In the genomic region with DNA sequence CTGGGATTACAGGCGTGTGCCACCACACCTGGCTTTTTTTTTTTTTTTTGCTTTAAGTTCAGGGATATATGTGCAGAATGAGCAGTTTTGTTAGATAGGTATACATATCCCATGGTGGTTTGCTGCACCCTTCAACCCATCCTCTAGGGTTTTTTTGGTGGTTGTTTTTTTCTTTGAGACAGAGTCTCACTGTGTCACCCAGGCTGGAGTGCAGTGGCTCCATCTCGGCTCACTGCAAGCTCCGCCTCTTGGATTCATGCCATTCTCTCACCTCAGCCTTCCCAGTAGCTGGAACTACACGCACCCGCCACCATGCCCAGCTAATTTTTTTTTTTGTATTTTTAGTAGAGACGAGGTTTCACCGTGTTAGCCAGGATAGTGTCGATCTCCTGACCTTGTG, we compare ENCODE assay signal across 8 cellular contexts. TPM values are rescaled to one million over a fixed set of nuclear protein-coding genes. Genes with fewer than 3 reads are reported as not detected.
DNase-seq lines count a peak whose midpoint lies in the region; ATAC-seq, FAIRE-seq and TF ChIP-seq lines count a peak whose summit lies in the region.
"Not testable (repeated sequence)": the region's sequence is repeated elsewhere in the genome, so short reads cannot be mapped to it uniquely, and the experiment has no call there.

No MANE protein-coding gene starts in this region.

- H3K79me2 ChIP-seq in osteoblast (ENCODE audit: insufficient read depth, low read length), result peaks cover 36% of the 10 kb centered on the region

- WGBS in A549 (ENCODE audit: missing lambda C conversion rate), result 26% methylated on average over 8 of the region's 8 CpGs

- DNase-seq in A549 (ENCODE audit: low read depth in 1 of 2, low spot score in 1 of 2) (peak in 1 of 2 experiments; percentile 64), ELF-1 (ENCODE audit: low read depth, low spot score) (peak; percentile 41), NCI-H1105 treated with DMSO at 0.1 percent for 48 hours (lab: John Stamatoyannopoulos, UW) (peak; percentile 46), NCI-H510A treated with DMSO at 0.1 percent for 48 hours (lab: John Stamatoyannopoulos, UW) (peak; percentile 80), SJCRH30 (peak; percentile 42 to 53), islet precursor cell (peak; percentile 55)
- not testable (repeated sequence) for DNase-seq in osteoblast (ENCODE audit: insufficient read length, low spot score, missing footprints)

- peaks cover 18% of the 10 kb centered on the region for H3K36me3 Mint-ChIP-seq in brain

- H3K4me3 ChIP-seq in A549; SJCRH30; osteoblast (ENCODE audit: insufficient read depth, low read length): not testable (repeated sequence)

- not testable (repeated sequence) for H4K20me1 ChIP-seq in osteoblast (ENCODE audit: insufficient read depth, low read length)

- peak overlapping the region; percentile 26 to 54 (median 38) for H3K4me3 Mint-ChIP-seq in brain

- ATAC-seq in A549, result not testable (repeated sequence)

- H3K4me1 ChIP-seq in A549 (peaks cover 61% of the 10 kb centered on the region), SJCRH30 (peaks cover 11% of the 10 kb centered on the region), osteoblast (ENCODE audit: insufficient read depth, low read length) (peaks cover 41% of the 10 kb centered on the region)

- H3K27me3 ChIP-seq in SJCRH30; osteoblast (ENCODE audit: insufficient read depth, low read length): not testable (repeated sequence)

- not testable (repeated sequence) for H3K9me3 Mint-ChIP-seq in brain

- TF ChIP-seq EP300 in A549 (IDR thresholded peaks at IDR 0.05), result not testable (repeated sequence)

- peaks cover 58% of the 10 kb centered on the region for H3K4me1 Mint-ChIP-seq in brain

- H3K4me2 ChIP-seq in A549 (peak overlapping the region; percentile 87), osteoblast (ENCODE audit: insufficient read depth, low read length) (peak overlapping the region; percentile 9)

- not testable (repeated sequence) for H3K9me3 ChIP-seq in A549; SJCRH30 (replicated peaks); osteoblast (ENCODE audit: low read depth, low read length)

- CTCF ChIA-PET in A549 (lab: Yijun Ruan, JAX), result interaction anchor here (1.6 kb wide), 1 partner anchor 26 kb away, joined by 4 read pairs; no protein-coding TSS in a partner anchor

- H3K27ac ChIP-seq in A549, result peak overlapping the region; percentile 86 to 93
- H3K27ac ChIP-seq in SJCRH30; osteoblast (ENCODE audit: low read depth, low read length): not testable (repeated sequence)

- H3K36me3 ChIP-seq in SJCRH30 (peaks cover 20% of the 10 kb centered on the region), osteoblast (ENCODE audit: insufficient read depth, low read length) (peaks cover 12% of the 10 kb centered on the region)

- POLR2A ChIA-PET in A549 (lab: Yijun Ruan, JAX), result interaction anchor here (1.0 kb wide), 2 partner anchors 14 to 84 kb away, joined by 3 to 5 read pairs; no protein-coding TSS in a partner anchor

- H2AFZ ChIP-seq in osteoblast (ENCODE audit: low read length), result not testable (repeated sequence)

- peak overlapping the region; percentile 54 to 99 (median 65) for H3K27ac Mint-ChIP-seq in brain

- not testable (repeated sequence) for TF ChIP-seq CTCF in A549 (IDR thresholded peaks at IDR 0.05); brain (conservative IDR thresholded peaks at IDR 0.05); osteoblast (IDR thresholded peaks at IDR 0.05; ENCODE audit: extremely low read depth, low read depth, low read length)

- not testable (repeated sequence) for FAIRE-seq in A549 (lab: Jason Lieb, UNC)

- not testable (repeated sequence) for H3K27me3 Mint-ChIP-seq in brain

- not testable (repeated sequence) for TF ChIP-seq RAD21 in A549 (conservative IDR thresholded peaks at IDR 0.05 in 1 of 2, IDR thresholded peaks at IDR 0.05 in 1 of 2)

- not testable (repeated sequence) for TF ChIP-seq POLR2A in A549 (IDR thresholded peaks at IDR 0.05; ENCODE audit: low read length)

TF ChIP-seq in A549, 52 proteins besides CTCF, POLR2A, EP300 and RAD21:
- TF ChIP-seq JUN (IDR thresholded peaks at IDR 0.05), result 0 out of 5 replicates have a peak, but pooled peaks of 1 of the 2 experiments have one; percentile 26

RNA-seq across cellular contexts. Expression of gene PSPH, which starts 2.5 kb away (rescaled TPM):
- polyA plus RNA-seq in A549 (2011; rRNA removed), result 52.7 and 60.9 TPM in 2 replicates
- 48.7 and 51.1 TPM in 2 replicates for polyA plus RNA-seq in A549 (2012; cell fraction: cytosol; rRNA removed)
- 25.2 and 25.4 TPM in 2 replicates for polyA plus RNA-seq in A549 (2012; cell fraction: nucleus; rRNA removed)
- 58.3 to 64.7 TPM (median 60.7 TPM) in 3 replicates for polyA plus RNA-seq in A549 (2017; fragmentation: RNase III; extraction: RNeasy Plus Mini Kit Qiagen cat#74134 plus additional on column Dnase treatment)
- 44.5 and 49.6 TPM in 2 replicates for polyA minus RNA-seq in A549 (2011; rRNA and poly(A)+ RNA removed)
- total RNA-seq in SJCRH30 (2014; rRNA removed; shearing (Covaris generic)), result 39.6 and 53.2 TPM in 2 replicates
- polyA plus RNA-seq in brain (ENCODE audit: insufficient read depth, low read depth, low replicate concordance), result 52.3 TPM
- 45.4 and 49.9 TPM in 2 replicates for total RNA-seq in osteoblast

RNA-seq across cellular contexts. Expression of gene CCT6A, which starts 2.8 kb away (rescaled TPM):
- polyA plus RNA-seq in A549 (2011; rRNA removed) (444 and 520 TPM in 2 replicates), A549 (2017; fragmentation: RNase III; extraction: RNeasy Plus Mini Kit Qiagen cat#74134 plus additional on column Dnase treatment) (334 to 378 TPM (median 337 TPM) in 3 replicates), brain (ENCODE audit: insufficient read depth, low read depth, low replicate concordance) (152 TPM)
- 223 and 243 TPM in 2 replicates for polyA plus RNA-seq in A549 (2012; cell fraction: cytosol; rRNA removed)
- 115 and 131 TPM in 2 replicates for polyA plus RNA-seq in A549 (2012; cell fraction: nucleus; rRNA removed)
- 228 and 233 TPM in 2 replicates for polyA minus RNA-seq in A549 (2011; rRNA and poly(A)+ RNA removed)
- 484 and 522 TPM in 2 replicates for total RNA-seq in SJCRH30 (2014; rRNA removed; shearing (Covaris generic))
- total RNA-seq in osteoblast, result 130 and 141 TPM in 2 replicates

RNA-seq across cellular contexts. Expression of gene SUMF2, which starts 15.3 kb away (rescaled TPM):
- polyA plus RNA-seq in A549 (2011; rRNA removed), result 85.2 TPM in 2 replicates
- polyA plus RNA-seq in A549 (2012; cell fraction: cytosol; rRNA removed), result 74.2 and 86.7 TPM in 2 replicates
- polyA plus RNA-seq in A549 (2012; cell fraction: nucleus; rRNA removed), result 142 and 158 TPM in 2 replicates
- polyA plus RNA-seq in A549 (2017; fragmentation: RNase III; extraction: RNeasy Plus Mini Kit Qiagen cat#74134 plus additional on column Dnase treatment), result 94.8 to 112 TPM (median 106 TPM) in 3 replicates
- polyA minus RNA-seq in A549 (2011; rRNA and poly(A)+ RNA removed), result 93.2 and 93.5 TPM in 2 replicates
- 73.9 and 78.9 TPM in 2 replicates for total RNA-seq in SJCRH30 (2014; rRNA removed; shearing (Covaris generic))
- 140 TPM for polyA plus RNA-seq in brain (ENCODE audit: insufficient read depth, low read depth, low replicate concordance)
- 230 and 231 TPM in 2 replicates for total RNA-seq in osteoblast

RNA-seq across cellular contexts. Expression of gene PHKG1, which starts 44.0 kb away (rescaled TPM):
- polyA plus RNA-seq in A549 (2011; rRNA removed) (0.41 and 0.44 TPM in 2 replicates), A549 (2017; fragmentation: RNase III; extraction: RNeasy Plus Mini Kit Qiagen cat#74134 plus additional on column Dnase treatment) (0.77 to 1.2 TPM (median 1.0 TPM) in 3 replicates), brain (ENCODE audit: insufficient read depth, low read depth, low replicate concordance) (3.8 TPM)
- polyA plus RNA-seq in A549 (2012; cell fraction: cytosol; rRNA removed), result 0.38 and 0.83 TPM in 2 replicates
- 2.4 and 3.1 TPM in 2 replicates for polyA plus RNA-seq in A549 (2012; cell fraction: nucleus; rRNA removed)
- polyA minus RNA-seq in A549 (2011; rRNA and poly(A)+ RNA removed), result 0.99 and 1.3 TPM in 2 replicates
- 1.1 and 1.4 TPM in 2 replicates for total RNA-seq in SJCRH30 (2014; rRNA removed; shearing (Covaris generic))
- 1.8 and 2.1 TPM in 2 replicates for total RNA-seq in osteoblast

RNA-seq across cellular contexts. Expression of gene CHCHD2, which starts 57.5 kb away (rescaled TPM):
- polyA plus RNA-seq in A549 (2011; rRNA removed), result 400 and 495 TPM in 2 replicates
- polyA plus RNA-seq in A549 (2012; cell fraction: cytosol; rRNA removed), result 573 and 679 TPM in 2 replicates
- 569 and 649 TPM in 2 replicates for polyA plus RNA-seq in A549 (2012; cell fraction: nucleus; rRNA removed)
- 606 to 623 TPM (median 615 TPM) in 3 replicates for polyA plus RNA-seq in A549 (2017; fragmentation: RNase III; extraction: RNeasy Plus Mini Kit Qiagen cat#74134 plus additional on column Dnase treatment)
- polyA minus RNA-seq in A549 (2011; rRNA and poly(A)+ RNA removed), result 92.8 and 94.7 TPM in 2 replicates
- total RNA-seq in SJCRH30 (2014; rRNA removed; shearing (Covaris generic)), result 603 and 727 TPM in 2 replicates
- 960 TPM for polyA plus RNA-seq in brain (ENCODE audit: insufficient read depth, low read depth, low replicate concordance)
- 183 and 202 TPM in 2 replicates for total RNA-seq in osteoblast
